ENCODE assay signal across 12 cellular contexts in genomic region chr2:69827796-69828540, GRCh38. TPM values are rescaled to one million over a fixed set of nuclear protein-coding genes. Genes with fewer than 3 reads are reported as not detected.
DNase-seq lines count a peak whose midpoint lies in the region; ATAC-seq and TF ChIP-seq lines count a peak whose summit lies in the region.
"Had no signal": no experiment of that assay in that cellular context is flagged by ENCODE, and none has a peak within 500 bp of the region (broad histone marks: within the 10 kb centered on the region; RNA-seq: fewer than 3 reads in every experiment).

No MANE protein-coding gene starts in this region.

- ATAC-seq in natural killer cell treated with Interleukin-12 subunit alpha and Interleukin-12 subunit beta and Interleukin-15 and Interleukin-18, amount 100 ng/mL, for 72 hours = no peak
- ATAC-seq in GM18517 (IDR thresholded peaks at IDR 0.05; ENCODE audit: unreplicated experiment) (no peak), GM21447 (IDR thresholded peaks at IDR 0.05; ENCODE audit: unreplicated experiment) (no peak), GM21723 (IDR thresholded peaks at IDR 0.05; ENCODE audit: unreplicated experiment) (no peak), HG03135 (IDR thresholded peaks at IDR 0.05; ENCODE audit: unreplicated experiment) (no peak)

- H3K27ac Mint-ChIP-seq in Calu3 (ENCODE audit: unreplicated experiment) = peak overlapping the region; percentile 94
- peak overlapping the region; percentile 88 to 94 for H3K27ac Mint-ChIP-seq in natural killer cell treated with Interleukin-12 subunit alpha and Interleukin-12 subunit beta and Interleukin-15 and Interleukin-18, amount 100 ng/mL, for 72 hours

- no peaks in the 10 kb centered on the region for H3K27me3 Mint-ChIP-seq in Calu3 (ENCODE audit: unreplicated experiment)
- H3K27me3 Mint-ChIP-seq in natural killer cell treated with Interleukin-12 subunit alpha and Interleukin-12 subunit beta and Interleukin-15 and Interleukin-18, amount 100 ng/mL, for 72 hours = no peaks in the 10 kb centered on the region

- in situ Hi-C loops in brain microvascular endothelial cell (cut with HindIII; ENCODE audit: low pct_ligation_motif_present, low sequenced_read_pairs) = no loop called here

- no peak for TF ChIP-seq POLR2A in NB4 (IDR thresholded peaks at IDR 0.05; ENCODE audit: extremely low read depth, insufficient read length)

- no peaks in the 10 kb centered on the region for H3K27me3 ChIP-seq in brain microvascular endothelial cell (replicated peaks)
- H3K27me3 ChIP-seq: spleen had no signal

- H3K36me3 Mint-ChIP-seq in Calu3 (ENCODE audit: insufficient read depth, unreplicated experiment) = peaks cover 95% of the 10 kb centered on the region
- H3K36me3 Mint-ChIP-seq in natural killer cell treated with Interleukin-12 subunit alpha and Interleukin-12 subunit beta and Interleukin-15 and Interleukin-18, amount 100 ng/mL, for 72 hours = no peaks in the 10 kb centered on the region

- peaks cover 22% of the 10 kb centered on the region for H3K4me1 Mint-ChIP-seq in Calu3 (ENCODE audit: low read depth, unreplicated experiment)
- peaks cover 20 to 26% of the 10 kb centered on the region in 2 donors for H3K4me1 Mint-ChIP-seq in natural killer cell treated with Interleukin-12 subunit alpha and Interleukin-12 subunit beta and Interleukin-15 and Interleukin-18, amount 100 ng/mL, for 72 hours (ENCODE audit: low read depth in 2 of 2)

- intact Hi-C loops in Calu3 (cut with micrococcal nuclease; ENCODE audit: unreplicated experiment) = no loop called here

- H3K27ac ChIP-seq in brain microvascular endothelial cell = no peak overlapping the region

- H3K4me3 Mint-ChIP-seq in Calu3 (ENCODE audit: low read depth, unreplicated experiment) = peak overlapping the region; percentile 98
- peak overlapping the region; percentile 91 for H3K4me3 Mint-ChIP-seq in natural killer cell treated with Interleukin-12 subunit alpha and Interleukin-12 subunit beta and Interleukin-15 and Interleukin-18, amount 100 ng/mL, for 72 hours

- no TSS peak for BruUV-seq in Calu3 (replicated peaks; lab: Mats Ljungman, UMichigan)

- H3K9me3 Mint-ChIP-seq in Calu3 (ENCODE audit: low read depth, unreplicated experiment) = no peaks in the 10 kb centered on the region
- no peaks in the 10 kb centered on the region for H3K9me3 Mint-ChIP-seq in natural killer cell treated with Interleukin-12 subunit alpha and Interleukin-12 subunit beta and Interleukin-15 and Interleukin-18, amount 100 ng/mL, for 72 hours

- no peak overlapping the region for H3K4me3 ChIP-seq in NB4 (ENCODE audit: low read depth, low read length)
- no peak overlapping the region for H3K4me3 ChIP-seq in brain microvascular endothelial cell (ENCODE audit: low read depth, low read length)

- CTCF ChIA-PET in Calu3 (lab: Charles Lee) = interaction anchor here (3.5 kb wide), 1 partner anchor 103 kb away, joined by 15 read pairs; no protein-coding TSS in a partner anchor

- DNase-seq in Calu3 (peak; percentile 22), NB4 (ENCODE audit: low read depth) (peak; percentile 15), brain microvascular endothelial cell (peak; percentile 17)
- DNase-seq in natural killer cell treated with Interleukin-12 subunit alpha and Interleukin-12 subunit beta and Interleukin-15 and Interleukin-18, amount 100 ng/mL, for 72 hours (ENCODE audit: low spot score) = no peak
- DNase-seq: NCI-H2107; spleen; stimulated activated naive CD4-positive, alpha-beta T cell treated with Interleukin-2 at 50 U/mL for 16 hours had no signal

- H3K36me3 ChIP-seq in brain microvascular endothelial cell (replicated peaks) = no peaks in the 10 kb centered on the region
- H3K36me3 ChIP-seq: HAP-1 had no signal

- TF ChIP-seq CTCF in Calu3 (IDR thresholded peaks at IDR 0.05; ENCODE audit: unreplicated experiment) (no peak), NB4 (IDR thresholded peaks at IDR 0.05; ENCODE audit: low read depth, low read length) (no peak), brain microvascular endothelial cell (IDR thresholded peaks at IDR 0.05; ENCODE audit: low read depth, low read length, missing control alignments) (no peak)

RNA-seq across cellular contexts. Expression of gene GMCL1, which starts 1.5 kb away (rescaled TPM):
- total RNA-seq in Calu3 (2022) = 63.8 and 76.4 TPM in 2 replicates
- total RNA-seq in natural killer cell treated with Interleukin-12 subunit alpha and Interleukin-12 subunit beta and Interleukin-15 and Interleukin-18, amount 100 ng/mL, for 72 hours = 10 to 100 TPM; 18.6 to 36.7 TPM
